2 cellular contexts compared by ENCODE assay signal in the genomic region with DNA sequence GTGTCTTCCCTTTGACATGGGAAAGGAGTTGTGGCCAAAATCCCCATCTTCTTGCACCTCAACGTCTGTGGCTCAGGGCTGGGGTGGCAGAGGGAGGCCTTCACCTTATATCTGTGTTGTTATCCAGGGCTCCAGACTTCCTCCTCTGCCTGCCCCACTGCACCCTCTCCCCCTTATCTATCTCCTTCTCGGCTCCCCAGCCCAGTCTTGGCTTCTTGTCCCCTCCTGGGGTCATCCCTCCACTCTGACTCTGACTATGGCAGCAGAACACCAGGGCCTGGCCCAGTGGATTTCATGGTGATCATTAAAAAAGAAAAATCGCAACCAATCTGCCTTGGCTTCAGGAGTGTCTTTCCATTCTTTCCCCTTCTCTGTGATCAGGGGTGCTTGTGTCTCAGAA.
TF ChIP-seq lines count a peak whose summit lies in the region.

No MANE protein-coding gene starts in this region.

TF ChIP-seq in A549, 52 proteins besides CTCF, POLR2A, EP300 and RAD21:
- TF ChIP-seq ESRRA (IDR thresholded peaks at IDR 0.05; ENCODE audit: borderline replicate concordance, low read length) (no peak), HOXA7 (CRISPR knock-in tag; IDR thresholded peaks at IDR 0.05) (no peak), PBX3 (IDR thresholded peaks at IDR 0.05) (no peak), ZNF302 (CRISPR knock-in tag; IDR thresholded peaks at IDR 0.05) (no peak), GATA3 (IDR thresholded peaks at IDR 0.05; ENCODE audit: borderline replicate concordance) (no peak), FOSL2 (IDR thresholded peaks at IDR 0.05) (no peak), FOSL2 (CRISPR knock-in tag; IDR thresholded peaks at IDR 0.05) (no peak), HOXB13 (CRISPR knock-in tag; IDR thresholded peaks at IDR 0.05; ENCODE audit: low read depth) (no peak), MAFK (IDR thresholded peaks at IDR 0.05; ENCODE audit: partially characterized antibody) (no peak), TFCP2L1 (CRISPR knock-in tag; IDR thresholded peaks at IDR 0.05) (no peak), RFX5 (IDR thresholded peaks at IDR 0.05) (no peak), JUNB (IDR thresholded peaks at IDR 0.05) (no peak), HEYL (CRISPR knock-in tag; IDR thresholded peaks at IDR 0.05) (no peak), ZC3H11A (IDR thresholded peaks at IDR 0.05) (no peak)
- TF ChIP-seq, protein P1, sequence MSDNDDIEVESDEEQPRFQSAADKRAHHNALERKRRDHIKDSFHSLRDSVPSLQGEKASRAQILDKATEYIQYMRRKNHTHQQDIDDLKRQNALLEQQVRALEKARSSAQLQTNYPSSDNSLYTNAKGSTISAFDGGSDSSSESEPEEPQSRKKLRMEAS (IDR thresholded peaks at IDR 0.05), result no peak
- TF ChIP-seq, protein P2, sequence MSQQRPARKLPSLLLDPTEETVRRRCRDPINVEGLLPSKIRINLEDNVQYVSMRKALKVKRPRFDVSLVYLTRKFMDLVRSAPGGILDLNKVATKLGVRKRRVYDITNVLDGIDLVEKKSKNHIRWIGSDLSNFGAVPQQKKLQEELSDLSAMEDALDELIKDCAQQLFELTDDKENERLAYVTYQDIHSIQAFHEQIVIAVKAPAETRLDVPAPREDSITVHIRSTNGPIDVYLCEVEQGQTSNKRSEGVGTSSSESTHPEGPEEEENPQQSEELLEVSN (IDR thresholded peaks at IDR 0.05; ENCODE audit: borderline replicate concordance, low read depth), result no peak

TF ChIP-seq in GM12878, 131 proteins besides CTCF, POLR2A, EP300 and RAD21:
- no peak for TF ChIP-seq YBX1 (IDR thresholded peaks at IDR 0.05)
- TF ChIP-seq ASH2L (IDR thresholded peaks at IDR 0.05; ENCODE audit: borderline replicate concordance, low read depth), result no peak
- TF ChIP-seq, protein P3, sequence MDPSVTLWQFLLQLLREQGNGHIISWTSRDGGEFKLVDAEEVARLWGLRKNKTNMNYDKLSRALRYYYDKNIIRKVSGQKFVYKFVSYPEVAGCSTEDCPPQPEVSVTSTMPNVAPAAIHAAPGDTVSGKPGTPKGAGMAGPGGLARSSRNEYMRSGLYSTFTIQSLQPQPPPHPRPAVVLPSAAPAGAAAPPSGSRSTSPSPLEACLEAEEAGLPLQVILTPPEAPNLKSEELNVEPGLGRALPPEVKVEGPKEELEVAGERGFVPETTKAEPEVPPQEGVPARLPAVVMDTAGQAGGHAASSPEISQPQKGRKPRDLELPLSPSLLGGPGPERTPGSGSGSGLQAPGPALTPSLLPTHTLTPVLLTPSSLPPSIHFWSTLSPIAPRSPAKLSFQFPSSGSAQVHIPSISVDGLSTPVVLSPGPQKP (IDR thresholded peaks at IDR 0.05; ENCODE audit: low read depth, low read length), result no peak
- no peak for TF ChIP-seq TCF12 (IDR thresholded peaks at IDR 0.05; ENCODE audit: low read depth, low read length)
- TF ChIP-seq ZBTB40 (IDR thresholded peaks at IDR 0.05; ENCODE audit: borderline replicate concordance), result no peak
- no peak for TF ChIP-seq SIN3A (IDR thresholded peaks at IDR 0.05; ENCODE audit: low read depth, low read length)
- no peak for TF ChIP-seq WRNIP1 (IDR thresholded peaks at IDR 0.05; ENCODE audit: borderline replicate concordance, low read depth, low read length)
- TF ChIP-seq, protein P4, sequence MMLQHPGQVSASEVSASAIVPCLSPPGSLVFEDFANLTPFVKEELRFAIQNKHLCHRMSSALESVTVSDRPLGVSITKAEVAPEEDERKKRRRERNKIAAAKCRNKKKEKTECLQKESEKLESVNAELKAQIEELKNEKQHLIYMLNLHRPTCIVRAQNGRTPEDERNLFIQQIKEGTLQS (IDR thresholded peaks at IDR 0.05; ENCODE audit: borderline replicate concordance, extremely low read depth, low read depth, low read length), result no peak
- no peak for TF ChIP-seq ETV6 (conservative IDR thresholded peaks at IDR 0.05 in 1 of 2, IDR thresholded peaks at IDR 0.05 in 1 of 2; ENCODE audit: borderline replicate concordance in 1 of 2, low read depth in 1 of 2)
- TF ChIP-seq SMARCA5 (IDR thresholded peaks at IDR 0.05), result no peak
- TF ChIP-seq CUX1 (IDR thresholded peaks at IDR 0.05; ENCODE audit: insufficient replicate concordance, low read depth, low read length), result no peak
- no peak for TF ChIP-seq CREM (IDR thresholded peaks at IDR 0.05; ENCODE audit: low read depth)
- no peak for TF ChIP-seq GABPA (IDR thresholded peaks at IDR 0.05; ENCODE audit: low read depth)
- TF ChIP-seq ZNF24 (IDR thresholded peaks at IDR 0.05), result no peak
